ENCODE assay signal across 8 cellular contexts in genomic region chr1:28887835-28888682, GRCh38. TPM values are rescaled to one million over a fixed set of nuclear protein-coding genes. Genes with fewer than 3 reads are reported as not detected.
DNase-seq lines count a peak whose midpoint lies in the region; ATAC-seq and TF ChIP-seq lines count a peak whose summit lies in the region.

No MANE protein-coding gene starts in this region.

- peak overlapping the region; percentile 89 to 95 (median 94) for H3K4me3 Mint-ChIP-seq in IgD-negative memory B cell
- peak overlapping the region; percentile 88 to 98 (median 94) for H3K4me3 Mint-ChIP-seq in brain

- peak overlapping the region; percentile 91 to 97 (median 92) for H3K27ac Mint-ChIP-seq in IgD-negative memory B cell
- peak overlapping the region; percentile 58 to 89 (median 75) for H3K27ac Mint-ChIP-seq in brain

- H3K4me3 ChIP-seq in BLaER1 (peak overlapping the region; percentile 92), tibial nerve (peak overlapping the region; percentile 40 to 74 (median 67))

- H3K36me3 ChIP-seq in BLaER1 (no peaks in the 10 kb centered on the region; the same call in 1 of the 2 replicates), tibial nerve (no peaks in the 10 kb centered on the region)

- H3K4me2 ChIP-seq in BLaER1 = peak overlapping the region; percentile 97

- peaks cover 45% of the 10 kb centered on the region for H4K20me1 ChIP-seq in BLaER1

- peak; percentile 60 for ATAC-seq in left lobe of liver

- H3K9ac ChIP-seq in BLaER1 = peak overlapping the region; percentile 87

- H3K27ac ChIP-seq in BLaER1 (peak overlapping the region; percentile 87), tibial nerve (peak overlapping the region in 2 of 4 donors; percentile 55 to 78)

- H3K9me3 Mint-ChIP-seq in IgD-negative memory B cell (no peaks in the 10 kb centered on the region), brain (peaks cover 0 to 2% (median 0%) of the 10 kb centered on the region in 5 experiments)

- no peak for TF ChIP-seq POLR2A in tibial nerve (IDR thresholded peaks at IDR 0.05)

- H3K27me3 Mint-ChIP-seq in IgD-negative memory B cell (no peaks in the 10 kb centered on the region), brain (peaks cover 55% of the 10 kb centered on the region)

- peaks cover 30 to 43% (median 35%) of the 10 kb centered on the region in 3 donors for H3K4me1 Mint-ChIP-seq in IgD-negative memory B cell
- peaks cover 45% of the 10 kb centered on the region for H3K4me1 Mint-ChIP-seq in brain

- peak; percentile 77 for DNase-seq in left lobe of liver (ENCODE audit: low spot score)
- no peak for DNase-seq in tibial nerve (ENCODE audit: low spot score in 2 of 2)
- DNase-seq in NK-92 (lab: John Stamatoyannopoulos, UW; ENCODE audit: unreplicated experiment) = no peak
- DNase-seq in NCI-H2081 (lab: John Stamatoyannopoulos, UW) = no peak
- no peak for DNase-seq in iPS-NIHi11 (ENCODE audit: low spot score)

- no peaks in the 10 kb centered on the region for H3K36me3 Mint-ChIP-seq in IgD-negative memory B cell
- no peaks in the 10 kb centered on the region for H3K36me3 Mint-ChIP-seq in brain

- no peak for TF ChIP-seq CTCF in brain (conservative IDR thresholded peaks at IDR 0.05)
- TF ChIP-seq CTCF in tibial nerve (IDR thresholded peaks at IDR 0.05) = no peak

- no peak for TF ChIP-seq EP300 in tibial nerve (IDR thresholded peaks at IDR 0.05)

- no peaks in the 10 kb centered on the region for H3K27me3 ChIP-seq in BLaER1
- peaks cover 0 to 9% of the 10 kb centered on the region in 2 donors for H3K27me3 ChIP-seq in tibial nerve

- H3K9me3 ChIP-seq in BLaER1 (no peaks in the 10 kb centered on the region), tibial nerve (no peaks in the 10 kb centered on the region)

- H3K4me1 ChIP-seq in BLaER1 = peaks cover 65% of the 10 kb centered on the region
- H3K4me1 ChIP-seq in tibial nerve = peaks cover 0 to 33% (median 21%) of the 10 kb centered on the region in 4 donors

- WGBS in tibial nerve, 2 donors = 25 to 30% methylated on average over 19 to 24 of the region's 24 CpGs

RNA-seq across cellular contexts. Expression of gene EPB41, which starts 26.3 kb away (rescaled TPM):
- polyA plus RNA-seq in IgD-negative memory B cell (78.9 TPM), brain (ENCODE audit: insufficient read depth, low read depth, low replicate concordance) (74.3 TPM)
- total RNA-seq in left lobe of liver (35.6 TPM), tibial nerve (10 to 100 TPM; 13.9 to 22.1 (median 16.0) TPM)
